ENCODE assay signal across 18 cellular contexts in genomic region chr3:156628095-156628690, GRCh38. TPM values are rescaled to one million over a fixed set of nuclear protein-coding genes. Genes with fewer than 3 reads are reported as not detected.
DNase-seq lines count a peak whose midpoint lies in the region; ATAC-seq and TF ChIP-seq lines count a peak whose summit lies in the region.
"Had no signal": no experiment of that assay in that cellular context is flagged by ENCODE, and none has a peak within 500 bp of the region (broad histone marks: within the 10 kb centered on the region; RNA-seq: fewer than 3 reads in every experiment).

No MANE protein-coding gene starts in this region.

- H3K27me3 ChIP-seq in PC-3 (ENCODE audit: low read length) (no peaks in the 10 kb centered on the region), prostate gland (replicated peaks; ENCODE audit: insufficient read depth) (no peaks in the 10 kb centered on the region)
- H3K27me3 ChIP-seq: gastrocnemius medialis, spleen had no signal

- H3K9me2 ChIP-seq in PC-3 (replicated peaks; ENCODE audit: low read length) = no peaks in the 10 kb centered on the region

- no peaks in the 10 kb centered on the region for H3K9me3 Mint-ChIP-seq in mesothelial cell of epicardium
- H3K9me3 Mint-ChIP-seq in activated CD4-positive, alpha-beta T cell treated with anti-CD3 and anti-CD28 coated beads, Interleukin-2, amount 10 ng/mL, durations not matched to agents 7 days and 5 days = peaks cover 3% of the 10 kb centered on the region
- H3K9me3 Mint-ChIP-seq: activated CD4-positive, alpha-beta memory T cell treated with anti-CD3 and anti-CD28 coated beads for 36 hours; neural crest cell had no signal

- H3K4me3 Mint-ChIP-seq in mesothelial cell of epicardium = no peak overlapping the region
- H3K4me3 Mint-ChIP-seq in activated CD4-positive, alpha-beta T cell treated with anti-CD3 and anti-CD28 coated beads, Interleukin-2, amount 10 ng/mL, durations not matched to agents 7 days and 5 days = no peak overlapping the region
- H3K4me3 Mint-ChIP-seq: activated CD4-positive, alpha-beta memory T cell treated with anti-CD3 and anti-CD28 coated beads for 36 hours; neural crest cell had no signal

- no peaks in the 10 kb centered on the region for H4K20me1 ChIP-seq in PC-3 (ENCODE audit: low read length)

- intact Hi-C loops in PC-3 (cut with micrococcal nuclease) = no loop called here
- intact Hi-C loops in prostate gland (cut with DNase I) = no loop called here

- H3K9me3 ChIP-seq in PC-3 (ENCODE audit: low read length) (no peaks in the 10 kb centered on the region), prostate gland (no peaks in the 10 kb centered on the region)
- H3K9me3 ChIP-seq: gastrocnemius medialis, psoas muscle, spleen had no signal

- no peak overlapping the region for H3K27ac ChIP-seq in PC-3 (ENCODE audit: low read length)
- H3K27ac ChIP-seq in prostate gland = no peak overlapping the region
- H3K27ac ChIP-seq: gastrocnemius medialis, psoas muscle, spleen, VCaP had no signal

- no peaks in the 10 kb centered on the region for H3F3A ChIP-seq in PC-3 (ENCODE audit: low read length, unreplicated experiment)

- H3K36me3 Mint-ChIP-seq in mesothelial cell of epicardium = no peaks in the 10 kb centered on the region
- no peaks in the 10 kb centered on the region for H3K36me3 Mint-ChIP-seq in activated CD4-positive, alpha-beta T cell treated with anti-CD3 and anti-CD28 coated beads, Interleukin-2, amount 10 ng/mL, durations not matched to agents 7 days and 5 days (ENCODE audit: low read depth)
- H3K36me3 Mint-ChIP-seq: activated CD4-positive, alpha-beta memory T cell treated with anti-CD3 and anti-CD28 coated beads for 36 hours had no signal

- no TSS peak for BruUV-seq in PC-3 (replicated peaks; lab: Mats Ljungman, UMichigan)

- H3K4me3 ChIP-seq in PC-3 (ENCODE audit: low read length) (no peak overlapping the region), fibroblast of the aortic adventitia (ENCODE audit: low read depth, low read length) (no peak overlapping the region), prostate gland (no peak overlapping the region)
- H3K4me3 ChIP-seq: gastrocnemius medialis, psoas muscle, spleen had no signal

- no peaks in the 10 kb centered on the region for H3K36me3 ChIP-seq in PC-3 (ENCODE audit: low read depth, low read length)
- no peaks in the 10 kb centered on the region for H3K36me3 ChIP-seq in prostate gland
- H3K36me3 ChIP-seq: gastrocnemius medialis, spleen had no signal

- peak; percentile 23 for DNase-seq in GM03348 (ENCODE audit: low spot score)
- DNase-seq in PC-3 = peak; percentile 68
- DNase-seq in fibroblast of the aortic adventitia (ENCODE audit: low read depth) = peak; percentile 39
- no peak for DNase-seq in mesothelial cell of epicardium (ENCODE audit: low spot score in 2 of 2, unreplicated experiment in 2 of 2)
- DNase-seq in prostate gland (ENCODE audit: low spot score) = no peak
- DNase-seq in activated CD4-positive, alpha-beta T cell treated with anti-CD3 and anti-CD28 coated beads, Interleukin-2, amount 10 ng/mL, durations not matched to agents 7 days and 5 days = no peak
- no peak for DNase-seq in GM10266 (ENCODE audit: extremely low spot score)
- DNase-seq in NCI-H2029 treated with DMSO at 0.1 percent for 48 hours (lab: John Stamatoyannopoulos, UW) = no peak
- DNase-seq: activated CD4-positive, alpha-beta memory T cell treated with anti-CD3 and anti-CD28 coated beads for 36 hours; activated naive CD4-positive, alpha-beta T cell treated with Interleukin-2 at 50 U/mL for 16 hours; AML-193; gastrocnemius medialis; NCI-H1694; psoas muscle; spleen; stimulated activated CD8-positive, alpha-beta memory T cell treated with anti-CD3 and anti-CD28 coated beads, Interleukin-4, amount 100 ng/mL, for 48 hours had no signal

- H3K79me2 ChIP-seq in PC-3 (ENCODE audit: low read length) = no peaks in the 10 kb centered on the region

- no peak overlapping the region for H2AFZ ChIP-seq in PC-3 (ENCODE audit: low read length)

- H3K4me1 ChIP-seq in PC-3 (ENCODE audit: insufficient read depth, low read length) = peaks cover 54% of the 10 kb centered on the region
- H3K4me1 ChIP-seq in prostate gland (replicated peaks) = peaks cover 9% of the 10 kb centered on the region
- H3K4me1 ChIP-seq: spleen had no signal

- H3K27me3 Mint-ChIP-seq in mesothelial cell of epicardium (ENCODE audit: low read depth) = no peaks in the 10 kb centered on the region
- peaks cover 4% of the 10 kb centered on the region for H3K27me3 Mint-ChIP-seq in activated CD4-positive, alpha-beta T cell treated with anti-CD3 and anti-CD28 coated beads, Interleukin-2, amount 10 ng/mL, durations not matched to agents 7 days and 5 days
- H3K27me3 Mint-ChIP-seq: activated CD4-positive, alpha-beta memory T cell treated with anti-CD3 and anti-CD28 coated beads for 36 hours had no signal

- H3K9ac ChIP-seq in PC-3 (ENCODE audit: low read length) = no peak overlapping the region

- H3K4me1 Mint-ChIP-seq in mesothelial cell of epicardium = peaks cover 45% of the 10 kb centered on the region
- H3K4me1 Mint-ChIP-seq in activated CD4-positive, alpha-beta T cell treated with anti-CD3 and anti-CD28 coated beads, Interleukin-2, amount 10 ng/mL, durations not matched to agents 7 days and 5 days = peaks cover 5% of the 10 kb centered on the region
- H3K4me1 Mint-ChIP-seq: neural crest cell had no signal

- H3K27ac Mint-ChIP-seq in mesothelial cell of epicardium = peak overlapping the region; percentile 91
- no peak overlapping the region for H3K27ac Mint-ChIP-seq in activated CD4-positive, alpha-beta T cell treated with anti-CD3 and anti-CD28 coated beads, Interleukin-2, amount 10 ng/mL, durations not matched to agents 7 days and 5 days
- H3K27ac Mint-ChIP-seq: activated CD4-positive, alpha-beta memory T cell treated with anti-CD3 and anti-CD28 coated beads for 36 hours had no signal

- WGBS in prostate gland = 65% methylated on average over 3 of the region's 3 CpGs

- POLR2A ChIA-PET in PC-3 (lab: Charles Lee; ENCODE audit: unreplicated experiment) = no interaction called here
- POLR2A ChIA-PET in activated CD4-positive, alpha-beta T cell treated with anti-CD3 and anti-CD28 coated beads, Interleukin-2, amount 10 ng/mL, durations not matched to agents 7 days and 5 days (lab: Charles Lee) = no interaction called here

- no peak for TF ChIP-seq POLR2A in prostate gland (IDR thresholded peaks at IDR 0.05)

- TF ChIP-seq CTCF in PC-3 (conservative IDR thresholded peaks at IDR 0.05; ENCODE audit: low read depth, low read length) (no peak), fibroblast of the aortic adventitia (IDR thresholded peaks at IDR 0.05; ENCODE audit: insufficient read depth, low read length) (no peak), mesothelial cell of epicardium (IDR thresholded peaks at IDR 0.05; ENCODE audit: unreplicated experiment) (no peak), prostate gland (IDR thresholded peaks at IDR 0.05) (no peak), GM10266 (IDR thresholded peaks at IDR 0.05; ENCODE audit: control insufficient read depth, insufficient read depth, low read depth, missing control alignments) (no peak)

- ATAC-seq in PC-3 = no peak
- ATAC-seq: gastrocnemius medialis, psoas muscle had no signal

- CTCF ChIA-PET in PC-3 (lab: Charles Lee) = no interaction called here
- CTCF ChIA-PET in activated CD4-positive, alpha-beta T cell treated with anti-CD3 and anti-CD28 coated beads, Interleukin-2, amount 10 ng/mL, durations not matched to agents 7 days and 5 days (lab: Charles Lee) = interaction anchor here (0.7 kb wide), 1 partner anchor 10 kb away, joined by 3 read pairs; no protein-coding TSS in a partner anchor

- H3K4me2 ChIP-seq in PC-3 (ENCODE audit: low read length) = peak overlapping the region; percentile 16

RNA-seq across cellular contexts. Expression of gene TIPARP, which starts 46.2 kb away (rescaled TPM):
- total RNA-seq in PC-3 (2014; rRNA removed) = 84.7 and 85.5 TPM in 2 replicates
- 26.1 and 67.1 TPM in 2 replicates for total RNA-seq in fibroblast of the aortic adventitia (ENCODE audit: low replicate concordance)
- total RNA-seq in mesothelial cell of epicardium = 25.6 to 28.5 TPM (median 27.2 TPM) in 3 replicates
- total RNA-seq in prostate gland = 10 to 100 TPM; 31.9 to 52.0 TPM
- total RNA-seq in activated CD4-positive, alpha-beta T cell treated with anti-CD3 and anti-CD28 coated beads, Interleukin-2, amount 10 ng/mL, durations not matched to agents 7 days and 5 days = 10 to 100 TPM; 58.0 to 66.0 TPM

Comparison
In these comparisons a context has a peak if more than half of its experiments do, and no peak if none do; other contexts are left out.
1. DNase-seq: peak in GM03348 (single experiment), PC-3 (single experiment) and fibroblast of the aortic adventitia (single experiment); none in mesothelial cell of epicardium (0 of 2), prostate gland (single experiment), activated CD4-positive, alpha-beta T cell treated with anti-CD3 and anti-CD28 coated beads, Interleukin-2, amount 10 ng/mL, durations not matched to agents 7 days and 5 days (single experiment), GM10266 (single experiment) and NCI-H2029 treated with DMSO at 0.1 percent for 48 hours (single experiment).